29 cellular contexts compared by ENCODE assay signal in the genomic region with DNA sequence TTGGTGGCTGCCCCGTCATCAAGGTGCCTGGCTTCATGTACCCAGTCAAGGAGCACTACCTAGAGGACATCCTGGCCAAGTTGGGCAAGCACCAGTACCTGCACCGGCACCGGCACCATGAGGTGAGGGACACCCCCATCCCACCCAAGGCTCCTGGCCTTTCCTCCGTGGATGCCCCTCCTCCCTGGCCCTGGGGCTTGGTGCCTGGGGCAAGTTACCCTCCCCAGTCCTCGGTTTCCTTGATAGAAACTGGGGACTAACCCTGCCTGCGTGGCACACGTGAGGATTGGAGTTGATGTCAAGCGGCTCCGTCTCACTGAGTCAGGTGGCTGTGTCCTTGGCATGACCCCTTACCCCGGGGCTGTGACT. TPM values are rescaled to one million over a fixed set of nuclear protein-coding genes. Genes with fewer than 3 reads are reported as not detected.
DNase-seq lines count a peak whose midpoint lies in the region; ATAC-seq and TF ChIP-seq lines count a peak whose summit lies in the region.
"Had no signal": no experiment of that assay in that cellular context is flagged by ENCODE, and none has a peak within 500 bp of the region (broad histone marks: within the 10 kb centered on the region; RNA-seq: fewer than 3 reads in every experiment).

No MANE protein-coding gene starts in this region.

- 89% methylated on average over 3 of the region's 10 CpGs for WGBS in SK-N-SH (ENCODE audit: low lambda C conversion rate)
- WGBS in endodermal cell (ENCODE audit: insufficient coverage in 1 of 2, insufficient read length in 1 of 2), 2 experiments, result 96 to 97% methylated on average over 7 to 10 of the region's 10 CpGs

- H3K9me2 ChIP-seq in SK-N-SH, result no peaks in the 10 kb centered on the region

- TF ChIP-seq RAD21 in SK-N-SH (IDR thresholded peaks at IDR 0.05; ENCODE audit: low read length), result no peak

- H3K4me3 ChIP-seq in SK-N-SH (ENCODE audit: low read depth in 2 of 2, low read length in 1 of 2), result no peak overlapping the region
- H3K4me3 ChIP-seq in HEK293 (ENCODE audit: low read depth, low read length), result no peak overlapping the region
- no peak overlapping the region for H3K4me3 ChIP-seq in endodermal cell (ENCODE audit: low read length)
- no peak overlapping the region for H3K4me3 ChIP-seq in gastrocnemius medialis
- no peak overlapping the region for H3K4me3 ChIP-seq in CD8-positive, alpha-beta memory T cell (ENCODE audit: low read length)
- H3K4me3 ChIP-seq: BLaER1, SJCRH30 had no signal

- no peaks in the 10 kb centered on the region for H3K9me3 Mint-ChIP-seq in endodermal cell
- H3K9me3 Mint-ChIP-seq in CD8-positive, alpha-beta memory T cell, result no peaks in the 10 kb centered on the region
- H3K9me3 Mint-ChIP-seq in CD14-positive monocyte, result no peaks in the 10 kb centered on the region
- H3K9me3 Mint-ChIP-seq: CD4-positive, alpha-beta T cell; H9; HFFc6 had no signal

- H3K9me3 ChIP-seq in SK-N-SH, result no peaks in the 10 kb centered on the region
- no peaks in the 10 kb centered on the region for H3K9me3 ChIP-seq in HEK293 (ENCODE audit: control insufficient read depth, insufficient read depth, low read depth, low read length)
- no peaks in the 10 kb centered on the region for H3K9me3 ChIP-seq in endodermal cell (ENCODE audit: control insufficient read depth, low read length)
- H3K9me3 ChIP-seq in gastrocnemius medialis, result no peaks in the 10 kb centered on the region
- no peaks in the 10 kb centered on the region for H3K9me3 ChIP-seq in CD8-positive, alpha-beta memory T cell (ENCODE audit: low read length)
- H3K9me3 ChIP-seq: BLaER1, SJCRH30 had no signal

- peaks cover 76% of the 10 kb centered on the region for H3K36me3 Mint-ChIP-seq in endodermal cell (ENCODE audit: low read depth)
- H3K36me3 Mint-ChIP-seq in CD8-positive, alpha-beta memory T cell, result peaks cover 2 to 97% (median 4%) of the 10 kb centered on the region in 3 donors
- peaks cover 85 to 99% of the 10 kb centered on the region in 2 donors for H3K36me3 Mint-ChIP-seq in CD14-positive monocyte

- peaks cover 29% of the 10 kb centered on the region; the same call in 1 of the 2 replicates for H4K20me1 ChIP-seq in SK-N-SH (ENCODE audit: insufficient read depth)

- TF ChIP-seq CTCF in SK-N-SH (IDR thresholded peaks at IDR 0.05) (no peak), HEK293 (tag by site-specific recombination; IDR thresholded peaks at IDR 0.05) (no peak), endodermal cell (conservative IDR thresholded peaks at IDR 0.05) (no peak), gastrocnemius medialis (IDR thresholded peaks at IDR 0.05 in 4 of 5, conservative IDR thresholded peaks at IDR 0.05 in 1 of 5) (no peak), CD14-positive monocyte (IDR thresholded peaks at IDR 0.05) (no peak)

- no peak for TF ChIP-seq EP300 in SK-N-SH (IDR thresholded peaks at IDR 0.05; ENCODE audit: borderline replicate concordance in 1 of 2, low read depth in 1 of 2, low read length in 1 of 2)

- peak overlapping the region; percentile 56 for H3K27ac Mint-ChIP-seq in endodermal cell
- no peak overlapping the region for H3K27ac Mint-ChIP-seq in CD8-positive, alpha-beta memory T cell
- H3K27ac Mint-ChIP-seq in CD14-positive monocyte, result peak overlapping the region in 1 of 7 donors; percentile 68
- H3K27ac Mint-ChIP-seq: CD4-positive, alpha-beta T cell; HFFc6 had no signal

- H3K27me3 Mint-ChIP-seq in endodermal cell (ENCODE audit: insufficient read depth), result no peaks in the 10 kb centered on the region
- H3K27me3 Mint-ChIP-seq in CD8-positive, alpha-beta memory T cell, result no peaks in the 10 kb centered on the region
- H3K27me3 Mint-ChIP-seq in CD14-positive monocyte (ENCODE audit: low read depth in 3 of 3), result peaks cover 0 to 3% (median 0%) of the 10 kb centered on the region in 3 donors
- H3K27me3 Mint-ChIP-seq: CD4-positive, alpha-beta T cell had no signal

- H3K4me1 ChIP-seq in SK-N-SH (ENCODE audit: control insufficient read depth in 1 of 2, insufficient read depth in 2 of 2, low read depth in 1 of 2, low read length in 1 of 2) (no peaks in the 10 kb centered on the region), HEK293 (ENCODE audit: control insufficient read depth, insufficient read depth, low read length) (no peaks in the 10 kb centered on the region), endodermal cell (ENCODE audit: control insufficient read depth, insufficient read depth, low read length) (peaks cover 8% of the 10 kb centered on the region), gastrocnemius medialis (no peaks in the 10 kb centered on the region)
- no peaks in the 10 kb centered on the region for H3K4me1 ChIP-seq in CD8-positive, alpha-beta memory T cell (ENCODE audit: insufficient read depth, low read length)
- H3K4me1 ChIP-seq: SJCRH30 had no signal

- no peak for DNase-seq in SK-N-SH
- DNase-seq in endodermal cell, result no peak
- no peak for DNase-seq in gastrocnemius medialis
- DNase-seq in 8988T, result no peak
- no peak for DNase-seq in CD8-positive, alpha-beta memory T cell
- no peak for DNase-seq in CD14-positive monocyte (ENCODE audit: low spot score)
- DNase-seq: ACHN; CD4-positive, alpha-beta T cell; COR-L47; DMS 273 treated with DMSO at 0.1 percent for 48 hours; DMS79 treated with DMSO at 0.1 percent for 48 hours; HFFc6; MM.1S; NCI-H1417; NCI-H1694; NCI-H2029 treated with DMSO at 0.1 percent for 48 hours; NCI-H446 treated with DMSO at 0.1 percent for 48 hours; NCI-H526; NCI-H82; NK-92 treated with Interleukin-12 subunit alpha and Interleukin-12 subunit beta, amount 100 ng/mL, for 24 hours; PC-3; SJCRH30 had no signal

- CTCF ChIA-PET in SK-N-SH (lab: Yijun Ruan, JAX) (interaction anchor here (1.2 kb wide), 1 partner anchor 9 kb away, joined by 4 read pairs; no protein-coding TSS in a partner anchor), HEK293 (lab: Yijun Ruan, JAX) (no interaction called here)
- CTCF ChIA-PET in CD8-positive, alpha-beta memory T cell (lab: Charles Lee), result no interaction called here

- H3K36me3 ChIP-seq in SK-N-SH (replicated peaks in 1 of 2; ENCODE audit: control insufficient read depth in 1 of 2, insufficient read depth in 2 of 2, low read length in 1 of 2), result peaks cover 42 to 89% of the 10 kb centered on the region in 2 experiments
- H3K36me3 ChIP-seq in HEK293 (ENCODE audit: control insufficient read depth in 2 of 2, insufficient read depth in 1 of 2, low read length in 2 of 2), result peaks cover 0 to 96% of the 10 kb centered on the region in 2 experiments; a peak in 2 of 3 replicates
- peaks cover 96% of the 10 kb centered on the region for H3K36me3 ChIP-seq in endodermal cell (ENCODE audit: control insufficient read depth, insufficient read depth, low read length)
- peaks cover 0 to 89% of the 10 kb centered on the region in 2 donors for H3K36me3 ChIP-seq in gastrocnemius medialis
- peaks cover 57% of the 10 kb centered on the region for H3K36me3 ChIP-seq in CD8-positive, alpha-beta memory T cell (ENCODE audit: insufficient read depth, low read length)

- no peaks in the 10 kb centered on the region for H3K79me2 ChIP-seq in SK-N-SH (ENCODE audit: insufficient read depth)

- H3K4me1 Mint-ChIP-seq in endodermal cell (peaks cover 22% of the 10 kb centered on the region), CD14-positive monocyte (peaks cover 3% of the 10 kb centered on the region)
- H3K4me1 Mint-ChIP-seq in CD8-positive, alpha-beta memory T cell, result no peaks in the 10 kb centered on the region

- H3K4me2 ChIP-seq in SK-N-SH, result no peak overlapping the region
- H3K4me2 ChIP-seq: BLaER1, KMS-11 had no signal

- H3K27me3 ChIP-seq in SK-N-SH (ENCODE audit: insufficient read depth), result no peaks in the 10 kb centered on the region
- no peaks in the 10 kb centered on the region for H3K27me3 ChIP-seq in endodermal cell (ENCODE audit: control insufficient read depth, insufficient read depth, low read length, poor library complexity, severe bottlenecking)
- H3K27me3 ChIP-seq in gastrocnemius medialis, result no peaks in the 10 kb centered on the region
- H3K27me3 ChIP-seq in CD8-positive, alpha-beta memory T cell (ENCODE audit: insufficient read depth, low read length, poor library complexity, severe bottlenecking), result no peaks in the 10 kb centered on the region
- H3K27me3 ChIP-seq: BLaER1, SJCRH30 had no signal

- H2AFZ ChIP-seq in SK-N-SH (ENCODE audit: low read depth), result no peak overlapping the region

- peaks cover 24% of the 10 kb centered on the region for H3F3A ChIP-seq in SK-N-SH (replicated peaks; ENCODE audit: insufficient read depth)

- POLR2A ChIA-PET in SK-N-SH (lab: Yijun Ruan, JAX), result no interaction called here
- POLR2A ChIA-PET in HEK293 (lab: Yijun Ruan, JAX), result no interaction called here
- POLR2A ChIA-PET in CD8-positive, alpha-beta memory T cell (lab: Charles Lee), result no interaction called here

- no peak for TF ChIP-seq POLR2A in gastrocnemius medialis (IDR thresholded peaks at IDR 0.05)

- H3K27ac ChIP-seq in SK-N-SH (ENCODE audit: low read depth in 2 of 2, low read length in 1 of 2) (no peak overlapping the region; a peak in 1 of 4 replicates), HEK293 (ENCODE audit: extremely low read depth, low read depth, low read length) (no peak overlapping the region), endodermal cell (ENCODE audit: low read depth, low read length) (no peak overlapping the region), gastrocnemius medialis (peak overlapping the region in 3 of 4 donors; percentile 24 to 90 (median 33))
- no peak overlapping the region for H3K27ac ChIP-seq in CD8-positive, alpha-beta memory T cell (ENCODE audit: low read depth, low read length)
- H3K27ac ChIP-seq: 22Rv1, BLaER1, KMS-11, SJCRH30 had no signal

- no peak overlapping the region for H3K4me3 Mint-ChIP-seq in endodermal cell
- no peak overlapping the region for H3K4me3 Mint-ChIP-seq in CD8-positive, alpha-beta memory T cell
- H3K4me3 Mint-ChIP-seq in CD14-positive monocyte, result no peak overlapping the region
- H3K4me3 Mint-ChIP-seq: CD4-positive, alpha-beta T cell; H9; HFFc6 had no signal

- in situ Hi-C loops in gastrocnemius medialis (cut with MboI; ENCODE audit: low sequenced_read_pairs in 4 of 4), result no loop called here

- no peak for ATAC-seq in SK-N-SH treated with all-trans-retinoic acid at 6 μM for 48 hours
- ATAC-seq in gastrocnemius medialis, result peak in 1 of 2 donors; percentile 21
- ATAC-seq: PC-3, Right ventricle myocardium inferior had no signal

- H3K9ac ChIP-seq in SK-N-SH (no peak overlapping the region), endodermal cell (ENCODE audit: extremely low read depth, low read length, poor library complexity, severe bottlenecking) (no peak overlapping the region)
- H3K9ac ChIP-seq: BLaER1, KMS-11 had no signal

- intact Hi-C loops in gastrocnemius medialis (cut with DNase I; ENCODE audit: low total_unique reads), result no loop called here
- intact Hi-C loops in CD14-positive monocyte (cut with micrococcal nuclease), result no loop called here

RNA-seq across cellular contexts. Expression of gene DHX30, which starts 43.9 kb away (rescaled TPM):
- polyA plus RNA-seq in SK-N-SH (2012; rRNA removed), result 86.3 and 90.4 TPM in 2 replicates
- 33.8 and 48.6 TPM in 2 replicates for polyA plus RNA-seq in SK-N-SH (2012; cell fraction: cytosol; rRNA removed)
- 229 and 256 TPM in 2 replicates for polyA plus RNA-seq in SK-N-SH (2012; cell fraction: nucleus; rRNA removed)
- total RNA-seq in endodermal cell, result 100 to 1,000 TPM; 104 to 113 TPM
- polyA plus RNA-seq in endodermal cell (2013, experiment 1 of 2), result 96.9 TPM
- polyA plus RNA-seq in endodermal cell (2013, experiment 2 of 2), result 86.5 TPM
- 10 to 100 TPM; 45.7 to 91.1 (median 67.9) TPM for total RNA-seq in gastrocnemius medialis
- total RNA-seq in CD8-positive, alpha-beta memory T cell, result 100 to 1,000 TPM; 117 TPM
- 48.3 TPM for polyA plus RNA-seq in CD8-positive, alpha-beta memory T cell
- polyA plus RNA-seq in CD14-positive monocyte, result 10 to 100 TPM; 19.4 to 20.1 TPM

Comparison
In these comparisons a context has a peak if more than half of its experiments do, and no peak if none do; other contexts are left out.
1. H3K27ac ChIP-seq: peak in gastrocnemius medialis (3 of 4); none in SK-N-SH (0 of 2), HEK293 (single experiment), endodermal cell (single experiment) and CD8-positive, alpha-beta memory T cell (single experiment).